8 cellular contexts compared by ENCODE assay signal in the genomic region with DNA sequence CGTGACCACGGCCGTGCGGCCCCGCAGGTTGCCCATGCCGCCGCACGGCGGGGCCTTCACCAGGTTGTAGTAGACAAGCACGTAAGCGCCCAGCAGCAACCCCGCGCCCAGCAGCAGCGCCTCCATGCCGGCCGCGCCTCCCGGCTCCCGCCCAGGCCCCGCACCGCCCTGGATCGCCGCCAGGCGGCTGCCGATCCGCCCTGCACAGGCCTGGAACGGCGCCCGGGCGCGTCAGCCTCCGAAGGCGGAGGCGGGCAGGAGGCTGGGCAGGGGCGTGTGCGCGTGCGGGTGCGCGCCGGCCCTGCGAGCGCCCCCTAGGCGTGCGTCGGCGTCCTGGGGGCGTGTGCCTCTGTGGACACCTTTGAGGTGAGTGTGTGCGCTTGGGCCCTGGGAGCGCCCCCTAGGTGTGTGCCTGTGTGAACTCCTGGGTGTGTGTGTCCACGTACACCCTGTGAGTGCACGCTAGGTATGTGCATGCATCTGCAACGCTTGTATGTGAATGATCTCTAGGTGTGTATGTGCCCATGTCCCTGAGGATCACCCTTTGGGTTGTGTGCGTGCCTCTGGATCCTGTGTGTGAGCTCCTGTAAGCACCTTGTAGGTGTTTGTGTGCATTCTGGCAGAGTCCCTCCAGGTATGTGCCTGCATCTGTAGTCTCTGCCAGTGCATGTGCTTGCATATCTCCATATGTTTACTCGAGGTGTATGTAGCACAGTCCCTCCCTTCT. TPM values are rescaled to one million over a fixed set of nuclear protein-coding genes. Genes with fewer than 3 reads are reported as not detected.
DNase-seq lines count a peak whose midpoint lies in the region; ATAC-seq and TF ChIP-seq lines count a peak whose summit lies in the region.

A gene with protein sequence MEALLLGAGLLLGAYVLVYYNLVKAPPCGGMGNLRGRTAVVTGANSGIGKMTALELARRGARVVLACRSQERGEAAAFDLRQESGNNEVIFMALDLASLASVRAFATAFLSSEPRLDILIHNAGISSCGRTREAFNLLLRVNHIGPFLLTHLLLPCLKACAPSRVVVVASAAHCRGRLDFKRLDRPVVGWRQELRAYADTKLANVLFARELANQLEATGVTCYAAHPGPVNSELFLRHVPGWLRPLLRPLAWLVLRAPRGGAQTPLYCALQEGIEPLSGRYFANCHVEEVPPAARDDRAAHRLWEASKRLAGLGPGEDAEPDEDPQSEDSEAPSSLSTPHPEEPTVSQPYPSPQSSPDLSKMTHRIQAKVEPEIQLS (minus strand): TSS at position 261 of the 727 bp plus-strand sequence. CDS start 135 bp downstream, at position 126.

- peak; percentile 96 for DNase-seq in DMS53 (lab: John Stamatoyannopoulos, UW)
- peak; percentile 85 for DNase-seq in KG1 (lab: John Stamatoyannopoulos, UW)
- DNase-seq in activated T-cell treated with anti-CD3 and anti-CD28 coated beads, Interleukin-2, amount 50 U/mL, for 48 hours: peak; percentile 93 to 96
- peak; percentile 87 to 90 for DNase-seq in stimulated activated CD8-positive, alpha-beta memory T cell treated with anti-CD3 and anti-CD28 coated beads, Interleukin-7, amount 100 ng/mL, for 48 hours (ENCODE audit: extremely low read depth in 1 of 2, low read depth in 1 of 2)

- no peaks in the 10 kb centered on the region for H3K9me3 ChIP-seq in muscle layer of duodenum (ENCODE audit: control insufficient read depth in 1 of 2, low read length in 2 of 2)

- peaks cover 12 to 19% of the 10 kb centered on the region in 2 donors for H3K36me3 ChIP-seq in muscle layer of duodenum (ENCODE audit: control insufficient read depth in 1 of 2, insufficient read depth in 2 of 2, low read length in 2 of 2)

- H3K4me3 ChIP-seq in muscle layer of duodenum (ENCODE audit: low read depth in 1 of 2, low read length in 2 of 2): peak within 1 kb of the TSS; percentile 66 to 75

- ATAC-seq in GM21723 (IDR thresholded peaks at IDR 0.05; ENCODE audit: unreplicated experiment) (peak; percentile 83), esophagus mucosa (peak; percentile 93)

- H3K27ac ChIP-seq in muscle layer of duodenum (ENCODE audit: low read length): peak within 1 kb of the TSS; percentile 49

- peaks cover 12 to 34% of the 10 kb centered on the region in 2 donors for H3K4me1 ChIP-seq in muscle layer of duodenum (ENCODE audit: control insufficient read depth in 1 of 2, insufficient read depth in 2 of 2, low read length in 2 of 2)

- H3K27me3 ChIP-seq in muscle layer of duodenum (ENCODE audit: low read depth, low read length): no peaks in the 10 kb centered on the region

TF ChIP-seq in PFSK-1, 5 proteins besides CTCF, POLR2A, EP300 and RAD21:
- TF ChIP-seq POLR2AphosphoS5 (IDR thresholded peaks at IDR 0.05; ENCODE audit: low read depth, low read length): no peak
- TF ChIP-seq, protein P1, sequence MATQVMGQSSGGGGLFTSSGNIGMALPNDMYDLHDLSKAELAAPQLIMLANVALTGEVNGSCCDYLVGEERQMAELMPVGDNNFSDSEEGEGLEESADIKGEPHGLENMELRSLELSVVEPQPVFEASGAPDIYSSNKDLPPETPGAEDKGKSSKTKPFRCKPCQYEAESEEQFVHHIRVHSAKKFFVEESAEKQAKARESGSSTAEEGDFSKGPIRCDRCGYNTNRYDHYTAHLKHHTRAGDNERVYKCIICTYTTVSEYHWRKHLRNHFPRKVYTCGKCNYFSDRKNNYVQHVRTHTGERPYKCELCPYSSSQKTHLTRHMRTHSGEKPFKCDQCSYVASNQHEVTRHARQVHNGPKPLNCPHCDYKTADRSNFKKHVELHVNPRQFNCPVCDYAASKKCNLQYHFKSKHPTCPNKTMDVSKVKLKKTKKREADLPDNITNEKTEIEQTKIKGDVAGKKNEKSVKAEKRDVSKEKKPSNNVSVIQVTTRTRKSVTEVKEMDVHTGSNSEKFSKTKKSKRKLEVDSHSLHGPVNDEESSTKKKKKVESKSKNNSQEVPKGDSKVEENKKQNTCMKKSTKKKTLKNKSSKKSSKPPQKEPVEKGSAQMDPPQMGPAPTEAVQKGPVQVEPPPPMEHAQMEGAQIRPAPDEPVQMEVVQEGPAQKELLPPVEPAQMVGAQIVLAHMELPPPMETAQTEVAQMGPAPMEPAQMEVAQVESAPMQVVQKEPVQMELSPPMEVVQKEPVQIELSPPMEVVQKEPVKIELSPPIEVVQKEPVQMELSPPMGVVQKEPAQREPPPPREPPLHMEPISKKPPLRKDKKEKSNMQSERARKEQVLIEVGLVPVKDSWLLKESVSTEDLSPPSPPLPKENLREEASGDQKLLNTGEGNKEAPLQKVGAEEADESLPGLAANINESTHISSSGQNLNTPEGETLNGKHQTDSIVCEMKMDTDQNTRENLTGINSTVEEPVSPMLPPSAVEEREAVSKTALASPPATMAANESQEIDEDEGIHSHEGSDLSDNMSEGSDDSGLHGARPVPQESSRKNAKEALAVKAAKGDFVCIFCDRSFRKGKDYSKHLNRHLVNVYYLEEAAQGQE (IDR thresholded peaks at IDR 0.05; ENCODE audit: insufficient read depth in 1 of 2, low read depth in 2 of 2, low read length in 2 of 2): peak; percentile 5 to 34; a peak in 1 of 4 replicates
- TF ChIP-seq FOXP2 (optimal IDR thresholded peaks at IDR 0.05; ENCODE audit: borderline replicate concordance, extremely low read depth, extremely low read length, insufficient read depth): peak; percentile 98
- TF ChIP-seq SIN3A (IDR thresholded peaks at IDR 0.05; ENCODE audit: borderline replicate concordance, insufficient read depth, low read length): peak; percentile 80; the same call in 1 of the 2 replicates
- TF ChIP-seq TAF1 (IDR thresholded peaks at IDR 0.05; ENCODE audit: borderline replicate concordance, insufficient read depth, low read length): peak; percentile 21; the same call in 1 of the 2 replicates

RNA-seq across cellular contexts. Expression of the gene that starts here (rescaled TPM):
- 18.8 TPM for polyA plus RNA-seq in PFSK-1 (2012; ENCODE audit: insufficient read length, low read depth)
- 10.0 TPM for total RNA-seq in esophagus mucosa

Comparison
In these comparisons a context has a peak if more than half of its experiments do, and no peak if none do; other contexts are left out.
1. Peak in every context shown above with its lines: DNase-seq, ATAC-seq, H3K4me3 ChIP-seq and H3K27ac ChIP-seq.